ENCODE assay signal across 9 cellular contexts in the genomic region with DNA sequence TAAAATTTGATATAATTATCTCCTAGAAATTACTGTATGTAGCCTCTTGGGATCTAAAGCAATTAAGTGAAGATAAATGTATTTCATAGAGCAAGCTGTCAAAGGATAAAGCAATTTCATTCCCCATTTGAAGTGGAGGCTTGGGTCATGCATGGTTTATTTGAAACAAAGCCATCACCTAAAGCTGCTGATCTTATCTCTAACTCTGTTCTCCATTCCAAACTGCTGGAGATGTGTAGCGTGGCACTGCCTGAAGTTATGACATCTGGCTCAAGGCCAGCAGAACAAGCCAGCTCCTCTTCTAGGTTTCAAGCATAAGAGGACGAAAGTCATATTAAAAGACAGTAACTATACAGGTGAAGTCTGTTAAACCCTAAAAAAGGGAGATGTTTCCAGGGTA.
DNase-seq lines count a peak whose midpoint lies in the region; ATAC-seq and TF ChIP-seq lines count a peak whose summit lies in the region.
"Had no signal": no experiment of that assay in that cellular context is flagged by ENCODE, and none has a peak within 500 bp of the region (broad histone marks: within the 10 kb centered on the region; RNA-seq: fewer than 3 reads in every experiment).

No MANE protein-coding gene starts in this region.

- intact Hi-C loops in Right ventricle myocardium superior (cut with DNase I) (no loop called here), vagina (cut with DNase I) (no loop called here)

- H3K27me3 ChIP-seq in right atrium auricular region = no peaks in the 10 kb centered on the region
- H3K27me3 ChIP-seq in vagina = no peaks in the 10 kb centered on the region

- no peak for TF ChIP-seq CTCF in right atrium auricular region (IDR thresholded peaks at IDR 0.05)
- TF ChIP-seq CTCF in glutamatergic neuron (IDR thresholded peaks at IDR 0.05; ENCODE audit: partially characterized antibody, unreplicated experiment) = no peak
- TF ChIP-seq CTCF in vagina (IDR thresholded peaks at IDR 0.05) = no peak

- peaks cover 3% of the 10 kb centered on the region for H3K9me3 Mint-ChIP-seq in glutamatergic neuron (ENCODE audit: unreplicated experiment)
- H3K9me3 Mint-ChIP-seq: naive B cell had no signal

- peaks cover 0 to 20% of the 10 kb centered on the region in 2 donors for H3K4me1 ChIP-seq in right atrium auricular region
- peaks cover 47% of the 10 kb centered on the region for H3K4me1 ChIP-seq in vagina

- H3K9me3 ChIP-seq in right atrium auricular region (no peaks in the 10 kb centered on the region), vagina (no peaks in the 10 kb centered on the region)

- no peak overlapping the region for H3K4me3 Mint-ChIP-seq in glutamatergic neuron (ENCODE audit: unreplicated experiment)

- H3K27ac Mint-ChIP-seq in glutamatergic neuron (ENCODE audit: unreplicated experiment) = peak overlapping the region; percentile 83

- no peak overlapping the region for H3K4me3 ChIP-seq in right atrium auricular region
- H3K4me3 ChIP-seq in vagina = no peak overlapping the region

- peaks cover 2% of the 10 kb centered on the region for H3K27me3 Mint-ChIP-seq in glutamatergic neuron (ENCODE audit: unreplicated experiment)
- H3K27me3 Mint-ChIP-seq: naive B cell had no signal

- peaks cover 17% of the 10 kb centered on the region for H3K4me1 Mint-ChIP-seq in glutamatergic neuron (ENCODE audit: low read depth, unreplicated experiment)

- peak; percentile 70 for ATAC-seq in Right ventricle myocardium superior (ENCODE audit: poor library complexity)

- H3K36me3 ChIP-seq in right atrium auricular region (no peaks in the 10 kb centered on the region), vagina (no peaks in the 10 kb centered on the region)

- H3K27ac ChIP-seq in right atrium auricular region (peak overlapping the region in 1 of 2 donors; percentile 52), vagina (no peak overlapping the region)

- no peaks in the 10 kb centered on the region for H3K36me3 Mint-ChIP-seq in glutamatergic neuron (ENCODE audit: unreplicated experiment)
- H3K36me3 Mint-ChIP-seq: naive B cell had no signal

- DNase-seq in Right ventricle myocardium superior (no peak), right atrium auricular region (ENCODE audit: low spot score) (no peak), NCI-H226 (peak; percentile 20), glutamatergic neuron (no peak), vagina (ENCODE audit: extremely low spot score in 2 of 2) (no peak), amniotic stem cell (lab: John Stamatoyannopoulos, UW) (no peak), cerebellar cortex (ENCODE audit: low spot score) (no peak), Ammon's horn (ENCODE audit: low spot score) (no peak)

- TF ChIP-seq POLR2A in vagina (IDR thresholded peaks at IDR 0.05) = no peak
